In the genomic region with DNA sequence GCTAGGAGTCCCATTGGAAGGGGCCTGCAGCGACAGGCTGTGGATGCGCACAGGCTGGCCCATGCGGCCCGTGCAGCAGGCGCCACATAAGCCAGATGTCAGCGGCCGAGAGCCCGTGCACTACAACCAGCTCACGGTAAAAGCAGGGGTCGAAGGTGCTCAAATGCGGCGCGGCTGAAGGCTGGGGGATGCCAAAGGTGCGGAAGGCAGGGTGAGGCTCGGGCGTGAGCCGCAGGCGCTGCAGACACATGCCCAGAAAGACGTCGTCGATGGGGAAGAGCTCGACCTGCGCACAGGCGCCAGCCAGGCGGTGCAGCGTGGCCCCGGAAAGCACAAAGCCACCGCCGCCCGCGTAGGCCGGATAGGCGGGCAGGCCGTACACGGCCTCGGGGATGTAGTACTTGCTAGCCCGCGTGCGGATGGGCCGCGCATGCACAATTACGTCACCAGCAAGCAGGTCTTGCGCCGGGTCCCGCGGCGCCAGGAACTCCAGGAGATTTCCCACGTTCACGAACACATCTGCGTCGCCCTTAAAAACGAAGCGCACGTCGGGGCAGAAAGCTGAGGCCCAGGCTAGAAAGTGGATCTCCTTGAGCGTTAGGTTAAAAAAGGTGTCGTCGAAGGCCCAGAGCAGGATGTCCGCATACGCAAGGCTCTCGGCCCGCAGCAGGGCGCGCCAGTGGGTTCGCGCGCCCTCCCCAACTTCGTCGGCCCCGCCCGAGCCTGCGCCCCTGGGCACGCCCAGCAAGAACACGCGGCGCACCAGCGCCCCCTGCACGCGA, we compare ENCODE assay signal across 9 cellular contexts. TPM values are rescaled to one million over a fixed set of nuclear protein-coding genes. Genes with fewer than 3 reads are reported as not detected.
A peak's percentile ranks its signal among the peaks of the same experiment; 100 is the strongest.
DNase-seq lines count a peak whose midpoint lies in the region; ATAC-seq and TF ChIP-seq lines count a peak whose summit lies in the region.
"Had no signal": no experiment of that assay in that cellular context is flagged by ENCODE, and none has a peak within 500 bp of the region (broad histone marks: within the 10 kb centered on the region; RNA-seq: fewer than 3 reads in every experiment).

No MANE protein-coding gene starts in this region.

- H3K9ac ChIP-seq in IMR-90 (ENCODE audit: low read depth, low read length), result no peak overlapping the region

- H3K4me1 Mint-ChIP-seq in CD8-positive, alpha-beta T cell (ENCODE audit: low read depth), result peaks cover 17% of the 10 kb centered on the region

- H3K14ac ChIP-seq in IMR-90 (replicated peaks; ENCODE audit: low read depth, low read length), result no peak overlapping the region

- no peak overlapping the region for H3K4me3 ChIP-seq in CD8-positive, alpha-beta T cell (ENCODE audit: low read depth, low read length)
- H3K4me3 ChIP-seq in IMR-90 (ENCODE audit: insufficient read depth, low read depth, low read length) (peak overlapping the region; percentile 76; the same call in 1 of the 2 replicates), esophagus muscularis mucosa (peak overlapping the region; percentile 71 to 83 (median 76)), ovary (no peak overlapping the region)

- H2BK120ac ChIP-seq in IMR-90 (ENCODE audit: low read depth, low read length), result no peak overlapping the region

- no peaks in the 10 kb centered on the region for H3K27me3 ChIP-seq in CD8-positive, alpha-beta T cell (ENCODE audit: insufficient read depth, low read length)
- no peaks in the 10 kb centered on the region for H3K27me3 ChIP-seq in IMR-90 (ENCODE audit: control insufficient read depth, insufficient read depth, low read length)
- no peaks in the 10 kb centered on the region for H3K27me3 ChIP-seq in esophagus muscularis mucosa
- no peaks in the 10 kb centered on the region for H3K27me3 ChIP-seq in ovary

- POLR2A ChIA-PET in CD8-positive, alpha-beta T cell (lab: Charles Lee), result no interaction called here
- POLR2A ChIA-PET in IMR-90 (lab: Charles Lee; ENCODE audit: unreplicated experiment), result no interaction called here

- H3K36me3 Mint-ChIP-seq in CD8-positive, alpha-beta T cell, result peaks cover 38% of the 10 kb centered on the region

- CTCF ChIA-PET in CD8-positive, alpha-beta T cell (lab: Charles Lee), result interaction anchor here (1.0 to 1.3 kb wide), 3 partner anchors 11 to 131 kb away, joined by 3 read pairs; no protein-coding TSS in a partner anchor
- CTCF ChIA-PET in IMR-90 (lab: Yijun Ruan, JAX), result no interaction called here

- no peak overlapping the region; the same call in 1 of the 2 replicates for H4K5ac ChIP-seq in IMR-90 (ENCODE audit: low read depth, low read length)

- WGBS in IMR-90 (ENCODE audit: extremely low coverage in 2 of 2, insufficient read length in 1 of 2), 2 experiments, result 66% methylated on average over 71 of the region's 79 CpGs; no CpG with 5 or more reads in 1 of the 2 experiments
- WGBS in esophagus muscularis mucosa, result 71% methylated on average over 77 of the region's 79 CpGs
- WGBS in ovary, 3 donors, result 74 to 78% (median 77%) methylated on average over 79 of the region's 79 CpGs

- no peak for TF ChIP-seq EP300 in esophagus muscularis mucosa (IDR thresholded peaks at IDR 0.05)
- TF ChIP-seq EP300 in ovary (IDR thresholded peaks at IDR 0.05), result no peak

- in situ Hi-C loops in IMR-90 (cut with MboI; ENCODE audit: low sequenced_read_pairs), result no loop called here

- peaks cover 4% of the 10 kb centered on the region for H3K4me1 ChIP-seq in CD8-positive, alpha-beta T cell (ENCODE audit: insufficient read depth, low read length)
- H3K4me1 ChIP-seq in IMR-90 (ENCODE audit: control insufficient read depth, insufficient read depth, low read length) (peaks cover 5% of the 10 kb centered on the region; the same call in 1 of the 2 replicates), esophagus muscularis mucosa (peaks cover 7 to 34% (median 24%) of the 10 kb centered on the region in 4 donors), ovary (ENCODE audit: insufficient read depth) (no peaks in the 10 kb centered on the region)

- DNase-seq in CD8-positive, alpha-beta T cell, result no peak
- DNase-seq in IMR-90, result no peak
- no peak for DNase-seq in esophagus muscularis mucosa (ENCODE audit: extremely low spot score)
- DNase-seq in ovary, result peak in 2 of 5 donors; percentile 44 to 48
- no peak for DNase-seq in superior temporal gyrus (ENCODE audit: extremely low spot score)
- DNase-seq in COR-L47 (lab: John Stamatoyannopoulos, UW), result no peak
- DNase-seq: NCI-H1092 treated with DMSO at 0.1 percent for 48 hours had no signal

- no peak overlapping the region for H3K23ac ChIP-seq in IMR-90 (ENCODE audit: low read depth, low read length)

- no peak overlapping the region for H3K18ac ChIP-seq in IMR-90 (ENCODE audit: low read depth, low read length)

- no peak overlapping the region for H2BK15ac ChIP-seq in IMR-90 (ENCODE audit: low read depth, low read length)

- TF ChIP-seq POLR2A in IMR-90 (IDR thresholded peaks at IDR 0.05; ENCODE audit: low read depth, low read length), result no peak
- no peak for TF ChIP-seq POLR2A in esophagus muscularis mucosa (IDR thresholded peaks at IDR 0.05; ENCODE audit: low read depth)
- TF ChIP-seq POLR2A in ovary (IDR thresholded peaks at IDR 0.05), result no peak

- H3K56ac ChIP-seq in IMR-90 (ENCODE audit: extremely low read depth, insufficient read depth, low read length), result no peak overlapping the region

- peaks cover 10% of the 10 kb centered on the region for H3K27me3 Mint-ChIP-seq in CD8-positive, alpha-beta T cell (ENCODE audit: low read depth)

- no peak for TF ChIP-seq CTCF in CD8-positive, alpha-beta T cell (IDR thresholded peaks at IDR 0.05)
- TF ChIP-seq CTCF in IMR-90 (conservative IDR thresholded peaks at IDR 0.05; ENCODE audit: low read depth, low read length) (no peak), esophagus muscularis mucosa (IDR thresholded peaks at IDR 0.05) (no peak), ovary (IDR thresholded peaks at IDR 0.05) (no peak)

- no peak overlapping the region for H3K27ac Mint-ChIP-seq in CD8-positive, alpha-beta T cell

- BruUV-seq in IMR-90 (replicated peaks; lab: Mats Ljungman, UMichigan), result no TSS peak

- dilution Hi-C loops in IMR-90 (cut with HindIII; ENCODE audit: low sequenced_read_pairs, unreplicated experiment), result no loop called here

- H4K91ac ChIP-seq in IMR-90 (ENCODE audit: insufficient read depth, low read depth, low read length), result no peak overlapping the region

- no peak overlapping the region for H2BK20ac ChIP-seq in IMR-90 (ENCODE audit: low read depth, low read length)

- no peaks in the 10 kb centered on the region for H3K9me3 ChIP-seq in CD8-positive, alpha-beta T cell (ENCODE audit: low read length)
- H3K9me3 ChIP-seq in IMR-90 (ENCODE audit: control insufficient read depth, insufficient read depth, low read length) (no peaks in the 10 kb centered on the region), esophagus muscularis mucosa (no peaks in the 10 kb centered on the region), ovary (no peaks in the 10 kb centered on the region)

- peak; percentile 24 for ATAC-seq in CD8-positive, alpha-beta T cell
- ATAC-seq in IMR-90 (ENCODE audit: low read depth), result no peak
- no peak for ATAC-seq in GM21576 (IDR thresholded peaks at IDR 0.05; ENCODE audit: unreplicated experiment)
- no peak for ATAC-seq in HG02840 (IDR thresholded peaks at IDR 0.05; ENCODE audit: low FRiP score, unreplicated experiment)

- TF ChIP-seq RAD21 in IMR-90 (IDR thresholded peaks at IDR 0.05; ENCODE audit: low read length), result no peak

- peaks cover 0 to 30% of the 10 kb centered on the region in 2 experiments; a peak in 2 of 4 replicates for H3K79me1 ChIP-seq in IMR-90 (ENCODE audit: low read depth in 1 of 2, low read length in 2 of 2)

- H3K4me3 Mint-ChIP-seq in CD8-positive, alpha-beta T cell, result no peak overlapping the region

- peak overlapping the region; percentile 40; the same call in 1 of the 2 replicates for H2AK5ac ChIP-seq in IMR-90 (ENCODE audit: low read depth, low read length)

- no peak overlapping the region; the same call in 1 of the 2 replicates for H3K4me2 ChIP-seq in IMR-90 (ENCODE audit: low read depth, low read length)

- no peaks in the 10 kb centered on the region for H3K9me3 Mint-ChIP-seq in CD8-positive, alpha-beta T cell

- H3K36me3 ChIP-seq in CD8-positive, alpha-beta T cell (ENCODE audit: insufficient read depth, low read length), result peaks cover 18% of the 10 kb centered on the region
- H3K36me3 ChIP-seq in IMR-90 (ENCODE audit: control insufficient read depth, insufficient read depth, low read length) (peaks cover 45% of the 10 kb centered on the region), esophagus muscularis mucosa (peaks cover 26 to 55% (median 46%) of the 10 kb centered on the region in 4 donors), ovary (no peaks in the 10 kb centered on the region)

- peak overlapping the region; percentile 99 for H2AFZ ChIP-seq in IMR-90 (replicated peaks; ENCODE audit: low read length, poor library complexity)

- intact Hi-C loops in CD8-positive, alpha-beta T cell (cut with DNase I, micrococcal nuclease), result no loop called here
- intact Hi-C loops in IMR-90 (cut with micrococcal nuclease), result loop anchor here (2.0 to 10.0 kb wide), 2 partner anchors 131 to 255 kb away; no protein-coding TSS in a partner anchor
- intact Hi-C loops in esophagus muscularis mucosa (cut with DNase I), result no loop called here
- intact Hi-C loops in ovary (cut with DNase I), result loop anchor here in 1 of 4 donors (10.0 kb wide), 1 partner anchor 255 kb away; no protein-coding TSS in a partner anchor

- H3K4ac ChIP-seq in IMR-90 (ENCODE audit: low read depth, low read length), result peak overlapping the region; percentile 30; the same call in 1 of the 2 replicates

- H4K20me1 ChIP-seq in IMR-90 (ENCODE audit: insufficient read depth, low read length), result peaks cover 11% of the 10 kb centered on the region; the same call in 1 of the 2 replicates

- no peak overlapping the region for H2BK5ac ChIP-seq in IMR-90 (ENCODE audit: low read depth, low read length, poor library complexity, severe bottlenecking)

- H3K9me1 ChIP-seq in IMR-90 (ENCODE audit: insufficient read depth, low read length), result peaks cover 4% of the 10 kb centered on the region; the same call in 1 of the 2 replicates

- H4K8ac ChIP-seq in IMR-90 (ENCODE audit: low read depth in 2 of 2, low read length in 2 of 2), result no peak overlapping the region

- no peak overlapping the region for H3K27ac ChIP-seq in CD8-positive, alpha-beta T cell (ENCODE audit: low read depth, low read length)
- H3K27ac ChIP-seq in IMR-90 (ENCODE audit: insufficient read depth, low read length) (no peak overlapping the region), esophagus muscularis mucosa (replicated peaks in 1 of 4) (peak overlapping the region; percentile 91 to 95 (median 94)), ovary (peak overlapping the region; percentile 19 to 80)

- peak overlapping the region; percentile 95 for H2AK9ac ChIP-seq in IMR-90 (replicated peaks; ENCODE audit: low read depth, low read length, poor library complexity)

RNA-seq across cellular contexts. Expression of gene B3GNT9, which starts 1.3 kb away (rescaled TPM):
- 1 to 10 TPM in 1 of 2 experiments, under 1 TPM in 1; 0.58 to 1.2 TPM for total RNA-seq in CD8-positive, alpha-beta T cell
- total RNA-seq in IMR-90 (2012; rRNA removed) (5.0 and 5.3 TPM in 2 replicates), esophagus muscularis mucosa (10 to 100 TPM; 17.4 to 26.1 (median 19.2) TPM), ovary (10 to 100 TPM; 11.1 to 45.7 (median 28.7) TPM)
- polyA plus RNA-seq in IMR-90 (2012; rRNA removed) (12.0 and 13.3 TPM in 2 replicates), ovary (10 to 100 TPM; 17.1 to 18.1 TPM)
- polyA plus RNA-seq in IMR-90 (2012; cell fraction: cytosol; rRNA removed), result 19.3 and 27.2 TPM in 2 replicates
- polyA plus RNA-seq in IMR-90 (2012; cell fraction: nucleus; rRNA removed; ENCODE audit: low replicate concordance), result 18.2 and 30.1 TPM in 2 replicates

RNA-seq across cellular contexts. Expression of gene TRADD, which starts 10.2 kb away (rescaled TPM):
- 10 to 100 TPM; 15.5 to 17.1 TPM for total RNA-seq in CD8-positive, alpha-beta T cell
- total RNA-seq in IMR-90 (2012; rRNA removed) (8.1 and 8.6 TPM in 2 replicates), esophagus muscularis mucosa (10 to 100 TPM; 26.6 to 53.4 (median 42.7) TPM), ovary (10 to 100 TPM in 6 of 7 donors, 1 to 10 TPM in 1; 7.3 to 30.9 (median 15.5) TPM)
- polyA plus RNA-seq in IMR-90 (2012; rRNA removed) (14.6 and 18.6 TPM in 2 replicates), ovary (10 to 100 TPM in 1 of 2 donors, 1 to 10 TPM in 1; 4.2 to 15.7 TPM)
- polyA plus RNA-seq in IMR-90 (2012; cell fraction: cytosol; rRNA removed), result 24.3 and 38.7 TPM in 2 replicates
- polyA plus RNA-seq in IMR-90 (2012; cell fraction: nucleus; rRNA removed; ENCODE audit: low replicate concordance), result 32.6 and 82.1 TPM in 2 replicates

RNA-seq across cellular contexts. Expression of gene FBXL8, which starts 10.3 kb away (rescaled TPM):
- 1 to 10 TPM; 4.4 to 6.4 TPM for total RNA-seq in CD8-positive, alpha-beta T cell
- total RNA-seq in IMR-90 (2012; rRNA removed), result 1.9 and 2.3 TPM in 2 replicates
- polyA plus RNA-seq in IMR-90 (2012; rRNA removed), result 12.5 and 14.5 TPM in 2 replicates
- 6.2 and 16.3 TPM in 2 replicates for polyA plus RNA-seq in IMR-90 (2012; cell fraction: cytosol; rRNA removed)
- polyA plus RNA-seq in IMR-90 (2012; cell fraction: nucleus; rRNA removed; ENCODE audit: low replicate concordance), result 88.4 and 231 TPM in 2 replicates
- total RNA-seq in esophagus muscularis mucosa, result 10 to 100 TPM; 10.3 to 22.1 (median 15.1) TPM
- total RNA-seq in ovary, result 10 to 100 TPM in 6 of 7 donors, 1 to 10 TPM in 1; 8.8 to 23.0 (median 15.0) TPM
- 10 to 100 TPM in 1 of 2 donors, 1 to 10 TPM in 1; 1.3 to 13.1 TPM for polyA plus RNA-seq in ovary

RNA-seq across cellular contexts. Expression of gene HSF4, which starts 15.1 kb away (rescaled TPM):
- 1 to 10 TPM; 5.2 to 9.5 TPM for total RNA-seq in CD8-positive, alpha-beta T cell
- total RNA-seq in IMR-90 (2012; rRNA removed) (0.54 and 0.83 TPM in 2 replicates), esophagus muscularis mucosa (10 to 100 TPM; 27.3 to 61.9 (median 41.1) TPM), ovary (100 to 1,000 TPM in 1 of 7 donors, 10 to 100 TPM in 6; 30.8 to 115 (median 77.7) TPM)
- polyA plus RNA-seq in IMR-90 (2012; rRNA removed) (6.7 and 7.5 TPM in 2 replicates), ovary (10 to 100 TPM in 1 of 2 donors, 1 to 10 TPM in 1; 9.9 to 44.9 TPM)
- polyA plus RNA-seq in IMR-90 (2012; cell fraction: cytosol; rRNA removed), result 0.50 and 2.0 TPM in 2 replicates
- polyA plus RNA-seq in IMR-90 (2012; cell fraction: nucleus; rRNA removed; ENCODE audit: low replicate concordance), result 125 and 166 TPM in 2 replicates

RNA-seq across cellular contexts. Expression of gene NOL3, which starts 20.9 kb away (rescaled TPM):
- under 1 TPM; 0.36 to 0.71 TPM for total RNA-seq in CD8-positive, alpha-beta T cell
- total RNA-seq in IMR-90 (2012; rRNA removed) (5.0 and 6.1 TPM in 2 replicates), esophagus muscularis mucosa (10 to 100 TPM; 40.6 to 58.2 (median 45.4) TPM), ovary (10 to 100 TPM; 14.1 to 31.7 (median 21.4) TPM)
- polyA plus RNA-seq in IMR-90 (2012; rRNA removed) (16.9 and 17.2 TPM in 2 replicates), ovary (10 to 100 TPM; 17.9 to 23.1 TPM)
- 17.3 and 24.9 TPM in 2 replicates for polyA plus RNA-seq in IMR-90 (2012; cell fraction: cytosol; rRNA removed)
- 60.1 and 82.3 TPM in 2 replicates for polyA plus RNA-seq in IMR-90 (2012; cell fraction: nucleus; rRNA removed; ENCODE audit: low replicate concordance)

Comparison
In these comparisons a context has a peak if more than half of its experiments do, and no peak if none do; other contexts are left out.
1. H3K27ac ChIP-seq: peak in esophagus muscularis mucosa (4 of 4) and ovary (2 of 2); none in CD8-positive, alpha-beta T cell (single experiment) and IMR-90 (single experiment).
2. H3K4me3 ChIP-seq: peak in IMR-90 (single experiment) and esophagus muscularis mucosa (4 of 4); none in CD8-positive, alpha-beta T cell (single experiment) and ovary (single experiment).